1 cellular context compared by ENCODE assay signal in genomic region chr1:67053785-67054759, GRCh38.
TF ChIP-seq lines count a peak whose summit lies in the region.

SLC35D1 (minus strand) TSS chr1:67054148; CDS start chr1:67054013, 135 bp downstream.

TF ChIP-seq in GM23338, 12 proteins besides CTCF, POLR2A, EP300 and RAD21 (continued from another document):
- no peak for TF ChIP-seq STAT1 (IDR thresholded peaks at IDR 0.05; ENCODE audit: unreplicated experiment)
- no peak for TF ChIP-seq ZNF331 (CRISPR knock-in tag; IDR thresholded peaks at IDR 0.05; ENCODE audit: low read depth)
- no peak for TF ChIP-seq JUNB (IDR thresholded peaks at IDR 0.05; ENCODE audit: unreplicated experiment)
- TF ChIP-seq POLR2AphosphoS5 (IDR thresholded peaks at IDR 0.05; ENCODE audit: low read depth), result peak; percentile 50; the same call in 1 of the 2 replicates
- TF ChIP-seq CREB1 (CRISPR knock-in tag; IDR thresholded peaks at IDR 0.05; ENCODE audit: low read depth), result peak; percentile 35; the same call in 1 of the 2 replicates
- no peak for TF ChIP-seq ZNF114 (CRISPR knock-in tag; IDR thresholded peaks at IDR 0.05)
